In genomic region chr19:38250821-38251563, GRCh38 we compare ENCODE assay signal across 1 cellular context.
TF ChIP-seq lines count a peak whose summit lies in the region.

No MANE protein-coding gene starts in this region.

TF ChIP-seq in HepG2, 621 proteins besides CTCF, POLR2A, EP300 and RAD21 (continued from another document):
- TF ChIP-seq SNAPC4 (CRISPR knock-in tag; IDR thresholded peaks at IDR 0.05) (no peak), HNRNPL (IDR thresholded peaks at IDR 0.05; ENCODE audit: low read depth, low read length) (no peak), STAG1 (CRISPR knock-in tag; IDR thresholded peaks at IDR 0.05) (no peak), LRRFIP1 (CRISPR knock-in tag; conservative IDR thresholded peaks at IDR 0.05) (no peak), MIER2 (CRISPR knock-in tag; IDR thresholded peaks at IDR 0.05) (no peak), KLF11 (CRISPR knock-in tag; IDR thresholded peaks at IDR 0.05) (no peak), GFI1 (CRISPR knock-in tag; IDR thresholded peaks at IDR 0.05; ENCODE audit: borderline replicate concordance) (peak; percentile 98), JDP2 (CRISPR knock-in tag; IDR thresholded peaks at IDR 0.05; ENCODE audit: borderline replicate concordance) (no peak), IRF1 (CRISPR knock-in tag; IDR thresholded peaks at IDR 0.05; ENCODE audit: low read depth) (no peak), ZNF33A (CRISPR knock-in tag; IDR thresholded peaks at IDR 0.05; ENCODE audit: borderline replicate concordance) (no peak), ZNF136 (CRISPR knock-in tag; IDR thresholded peaks at IDR 0.05; ENCODE audit: low read depth) (no peak), MTA3 (CRISPR knock-in tag; IDR thresholded peaks at IDR 0.05) (no peak), GLI4 (CRISPR knock-in tag; IDR thresholded peaks at IDR 0.05; ENCODE audit: borderline replicate concordance) (no peak), HOXA9 (CRISPR knock-in tag; IDR thresholded peaks at IDR 0.05; ENCODE audit: borderline replicate concordance) (no peak), ZNF567 (CRISPR knock-in tag; IDR thresholded peaks at IDR 0.05; ENCODE audit: borderline replicate concordance) (no peak), SYNCRIP (IDR thresholded peaks at IDR 0.05; ENCODE audit: insufficient read depth, low read depth, low read length) (no peak), SOX6 (IDR thresholded peaks at IDR 0.05) (no peak), SOX6 (CRISPR knock-in tag; IDR thresholded peaks at IDR 0.05) (peak; percentile 83), ZNF44 (CRISPR knock-in tag; IDR thresholded peaks at IDR 0.05) (no peak), ZMYM3 (CRISPR knock-in tag; IDR thresholded peaks at IDR 0.05) (peak; percentile 54; the same call in 1 of the 2 replicates), HMG20B (CRISPR knock-in tag; conservative IDR thresholded peaks at IDR 0.05) (peak; percentile 96), ZBTB4 (CRISPR knock-in tag; IDR thresholded peaks at IDR 0.05; ENCODE audit: borderline replicate concordance) (no peak), ZBTB1 (CRISPR knock-in tag; IDR thresholded peaks at IDR 0.05; ENCODE audit: borderline replicate concordance) (no peak), POLR2G (IDR thresholded peaks at IDR 0.05; ENCODE audit: low read depth, low read length) (no peak), ZFP62 (CRISPR knock-in tag; IDR thresholded peaks at IDR 0.05) (no peak), ZNF235 (CRISPR knock-in tag; IDR thresholded peaks at IDR 0.05; ENCODE audit: borderline replicate concordance) (no peak), ATF7 (IDR thresholded peaks at IDR 0.05) (no peak), ATF7 (CRISPR knock-in tag; IDR thresholded peaks at IDR 0.05) (no peak), NFE2L2 (IDR thresholded peaks at IDR 0.05; ENCODE audit: low read length) (no peak), ZNF607 (CRISPR knock-in tag; IDR thresholded peaks at IDR 0.05; ENCODE audit: borderline replicate concordance) (no peak), NONO (IDR thresholded peaks at IDR 0.05) (no peak), NONO (CRISPR knock-in tag; conservative IDR thresholded peaks at IDR 0.05) (peak; percentile 74), YEATS2 (CRISPR knock-in tag; IDR thresholded peaks at IDR 0.05; ENCODE audit: borderline replicate concordance) (no peak), CHD4 (IDR thresholded peaks at IDR 0.05; ENCODE audit: borderline replicate concordance, low read length) (no peak), ZNF776 (CRISPR knock-in tag; IDR thresholded peaks at IDR 0.05) (no peak), CC2D1A (CRISPR knock-in tag; IDR thresholded peaks at IDR 0.05) (no peak), TAF15 (IDR thresholded peaks at IDR 0.05; ENCODE audit: low read depth, low read length, poor library complexity, severe bottlenecking) (no peak), ELK4 (CRISPR knock-in tag; IDR thresholded peaks at IDR 0.05; ENCODE audit: borderline replicate concordance) (no peak), ATF5 (CRISPR knock-in tag; IDR thresholded peaks at IDR 0.05; ENCODE audit: low read depth) (no peak), ZNF891 (CRISPR knock-in tag; IDR thresholded peaks at IDR 0.05) (no peak)
